In genomic region chr22:38570841-38571364, GRCh38 we compare ENCODE assay signal across 8 cellular contexts. TPM values are rescaled to one million over a fixed set of nuclear protein-coding genes. Genes with fewer than 3 reads are reported as not detected.
DNase-seq lines count a peak whose midpoint lies in the region; ATAC-seq, FAIRE-seq and TF ChIP-seq lines count a peak whose summit lies in the region.

No MANE protein-coding gene starts in this region.

- H3K36me3 ChIP-seq in pancreas, result no peaks in the 10 kb centered on the region

- no peak; the same call in 1 of the 2 replicates for TF ChIP-seq CTCF in RWPE1 (conservative IDR thresholded peaks at IDR 0.05; ENCODE audit: low read depth)
- no peak for TF ChIP-seq CTCF in pancreas (IDR thresholded peaks at IDR 0.05)

- POLR2A ChIA-PET in RWPE1 (lab: Yijun Ruan, JAX; ENCODE audit: low non-redundant PET), result no interaction called here

- no peak for FAIRE-seq in pancreas (lab: Jason Lieb, UNC)

- peak overlapping the region; percentile 36 to 60 (median 45) for H3K4me3 ChIP-seq in pancreas

- no peaks in the 10 kb centered on the region for H3K27me3 ChIP-seq in pancreas

- H3K27ac ChIP-seq in RWPE1 (peak overlapping the region; percentile 78), pancreas (no peak overlapping the region)

- ATAC-seq in left cardiac atrium (peak; percentile 36 to 41), pancreas (peak; percentile 21 to 54 (median 34))

- intact Hi-C loops in left cardiac atrium (cut with DNase I), result loop anchor here (5.0 to 10.0 kb wide), 3 partner anchors 504 to 519 kb away; partner anchors contain the start of gene PICK1 (in 1 of the 2)
- intact Hi-C loops in pancreas (cut with DNase I), result loop anchor here in 1 of 3 donors (5.0 kb wide), 2 partner anchors 159 to 519 kb away; no protein-coding TSS in a partner anchor

- H3K9me3 ChIP-seq in pancreas, result no peaks in the 10 kb centered on the region

- WGBS in pancreas, 2 donors, result 2 to 3% methylated on average over 12 of the region's 12 CpGs

- CTCF ChIA-PET in RWPE1 (lab: Yijun Ruan, JAX), result interaction anchor here (0.6 to 0.7 kb wide), 2 partner anchors 52 to 106 kb away, joined by 3 read pairs; no protein-coding TSS in a partner anchor

- peaks cover 0 to 7% (median 4%) of the 10 kb centered on the region in 3 donors for H3K4me1 ChIP-seq in pancreas

- DNase-seq in Ammon's horn (ENCODE audit: low spot score) (peak; percentile 80), H4 (ENCODE audit: low spot score) (peak; percentile 21), RWPE1 (ENCODE audit: low spot score) (peak; percentile 3), left cardiac atrium (peak; percentile 36), pancreas (peak; percentile 15 to 62 (median 32)), NCI-H2196 treated with DMSO at 0.1 percent for 48 hours (lab: John Stamatoyannopoulos, UW; ENCODE audit: unreplicated experiment) (no peak), DMS79 treated with DMSO at 0.1 percent for 48 hours (lab: John Stamatoyannopoulos, UW) (no peak)
- DNase-seq in activated naive CD8-positive, alpha-beta T cell treated with anti-CD3 and anti-CD28 coated beads, Interleukin-2, amount 50 U/mL, for 16 hours (ENCODE audit: low read depth, low spot score), result peak; percentile 1

RNA-seq across cellular contexts. Expression of gene DMC1, which starts 0.9 kb away (rescaled TPM):
- total RNA-seq in H4 (2014; rRNA removed; shearing (Covaris generic)), result 0.14 and 3.7 TPM in 2 replicates
- 1 to 10 TPM; 1.2 to 1.4 TPM for total RNA-seq in left cardiac atrium
- under 1 TPM in 3 of 6 donors, not detected in 3; 0.19 to 0.28 (median 0.26) TPM for total RNA-seq in pancreas
- polyA plus RNA-seq in pancreas, result under 1 TPM in 1 of 2 donors, not detected in 1; 0.14 TPM

Comparison
In these comparisons a context has a peak if more than half of its experiments do, and no peak if none do; other contexts are left out.
1. DNase-seq: peak in Ammon's horn (single experiment), H4 (single experiment), RWPE1 (single experiment), activated naive CD8-positive, alpha-beta T cell treated with anti-CD3 and anti-CD28 coated beads, Interleukin-2, amount 50 U/mL, for 16 hours (single experiment), left cardiac atrium (single experiment) and pancreas (6 of 6); none in NCI-H2196 treated with DMSO at 0.1 percent for 48 hours (single experiment) and DMS79 treated with DMSO at 0.1 percent for 48 hours (single experiment).